16 cellular contexts compared by ENCODE assay signal in genomic region chr22:45998638-45999378, GRCh38. TPM values are rescaled to one million over a fixed set of nuclear protein-coding genes. Genes with fewer than 3 reads are reported as not detected.
DNase-seq lines count a peak whose midpoint lies in the region; ATAC-seq and TF ChIP-seq lines count a peak whose summit lies in the region.
"Had no signal": no experiment of that assay in that cellular context is flagged by ENCODE, and none has a peak within 500 bp of the region (broad histone marks: within the 10 kb centered on the region; RNA-seq: fewer than 3 reads in every experiment).

No MANE protein-coding gene starts in this region.

- H3K27me3 ChIP-seq in SK-N-SH (ENCODE audit: insufficient read depth), result no peaks in the 10 kb centered on the region
- H3K27me3 ChIP-seq in thyroid gland, result no peaks in the 10 kb centered on the region
- H3K27me3 ChIP-seq in hepatocyte, result no peaks in the 10 kb centered on the region

- no peak overlapping the region for H3K4me3 Mint-ChIP-seq in mesothelial cell of epicardium
- H3K4me3 Mint-ChIP-seq: activated T-cell treated with anti-CD3 and anti-CD28 coated beads, Interleukin-2, amount 50 U/mL, for 24 hours; natural killer cell treated with Interleukin-12 subunit alpha and Interleukin-12 subunit beta and Interleukin-15 and Interleukin-18, amount 100 ng/mL, for 72 hours had no signal

- TF ChIP-seq EP300 in SK-N-SH (IDR thresholded peaks at IDR 0.05; ENCODE audit: borderline replicate concordance in 1 of 2, low read depth in 1 of 2, low read length in 1 of 2), result no peak

- 94% methylated on average over 13 of the region's 13 CpGs for WGBS in SK-N-SH (ENCODE audit: low lambda C conversion rate)
- WGBS in thyroid gland, 2 donors, result 75 to 87% methylated on average over 13 of the region's 13 CpGs
- WGBS in hepatocyte (ENCODE audit: low lambda C conversion rate, missing lambda C conversion rate), result 80% methylated on average over 12 of the region's 13 CpGs

- H3K9me2 ChIP-seq in SK-N-SH (no peaks in the 10 kb centered on the region), hepatocyte (replicated peaks; ENCODE audit: insufficient read depth) (no peaks in the 10 kb centered on the region)

- no peaks in the 10 kb centered on the region for H3K27me3 Mint-ChIP-seq in mesothelial cell of epicardium (ENCODE audit: low read depth)
- H3K27me3 Mint-ChIP-seq: natural killer cell treated with Interleukin-12 subunit alpha and Interleukin-12 subunit beta and Interleukin-15 and Interleukin-18, amount 100 ng/mL, for 72 hours had no signal

- H3K36me3 Mint-ChIP-seq in mesothelial cell of epicardium, result no peaks in the 10 kb centered on the region
- H3K36me3 Mint-ChIP-seq: natural killer cell treated with Interleukin-12 subunit alpha and Interleukin-12 subunit beta and Interleukin-15 and Interleukin-18, amount 100 ng/mL, for 72 hours had no signal

- intact Hi-C loops in thyroid gland (cut with DNase I), result loop anchor here (2.0 kb wide), 1 partner anchor 306 kb away; no protein-coding TSS in a partner anchor

- DNase-seq in SK-N-SH (no peak), caudate nucleus (lab: John Stamatoyannopoulos, UW) (no peak), mesothelial cell of epicardium (ENCODE audit: low spot score in 2 of 2, unreplicated experiment in 2 of 2) (no peak), thyroid gland (no peak), hepatocyte (ENCODE audit: low spot score) (no peak), cerebellum (ENCODE audit: low spot score) (no peak), superior temporal gyrus (ENCODE audit: extremely low spot score) (no peak)
- DNase-seq: activated CD4-positive, alpha-beta T cell treated with anti-CD3 and anti-CD28 coated beads for 1 hour; activated T-cell treated with anti-CD3 and anti-CD28 coated beads, Interleukin-2, amount 50 U/mL, for 24 hours; islet precursor cell had no signal

- TF ChIP-seq RAD21 in SK-N-SH (IDR thresholded peaks at IDR 0.05; ENCODE audit: low read length), result no peak

- H3K9me3 ChIP-seq in SK-N-SH, result no peaks in the 10 kb centered on the region
- no peaks in the 10 kb centered on the region for H3K9me3 ChIP-seq in thyroid gland
- H3K9me3 ChIP-seq in hepatocyte (ENCODE audit: low read depth), result no peaks in the 10 kb centered on the region
- H3K9me3 ChIP-seq: A549, HAP-1, thoracic aorta had no signal

- H3K4me2 ChIP-seq in SK-N-SH (no peak overlapping the region), hepatocyte (no peak overlapping the region)
- H3K4me2 ChIP-seq: A549 had no signal

- peaks cover 11% of the 10 kb centered on the region for H3F3A ChIP-seq in SK-N-SH (replicated peaks; ENCODE audit: insufficient read depth)

- H3K4me3 ChIP-seq in SK-N-SH (ENCODE audit: low read depth in 2 of 2, low read length in 1 of 2) (no peak overlapping the region), thyroid gland (replicated peaks in 1 of 3) (no peak overlapping the region), hepatocyte (no peak overlapping the region)
- H3K4me3 ChIP-seq: A549, HAP-1, thoracic aorta had no signal

- H4K20me1 ChIP-seq in SK-N-SH (ENCODE audit: insufficient read depth), result no peaks in the 10 kb centered on the region
- no peaks in the 10 kb centered on the region for H4K20me1 ChIP-seq in hepatocyte (ENCODE audit: insufficient read depth, poor library complexity, severe bottlenecking)

- peaks cover 40 to 74% of the 10 kb centered on the region in 2 experiments for H3K4me1 ChIP-seq in SK-N-SH (ENCODE audit: control insufficient read depth in 1 of 2, insufficient read depth in 2 of 2, low read depth in 1 of 2, low read length in 1 of 2)
- H3K4me1 ChIP-seq in thyroid gland, result peaks cover 49 to 86% of the 10 kb centered on the region in 2 donors
- H3K4me1 ChIP-seq in hepatocyte (ENCODE audit: insufficient read depth), result peaks cover 5% of the 10 kb centered on the region

- no peak for TF ChIP-seq POLR2A in thyroid gland (IDR thresholded peaks at IDR 0.05)

- no peak for ATAC-seq in SK-N-SH treated with all-trans-retinoic acid at 6 μM for 48 hours
- ATAC-seq: A549; natural killer cell treated with Interleukin-12 subunit alpha and Interleukin-12 subunit beta and Interleukin-15 and Interleukin-18, amount 100 ng/mL, for 72 hours had no signal

- peak overlapping the region; percentile 96 to 97; a peak in 3 of 4 replicates for H3K27ac ChIP-seq in SK-N-SH (ENCODE audit: low read depth in 2 of 2, low read length in 1 of 2)
- H3K27ac ChIP-seq in caudate nucleus (ENCODE audit: low read depth, low read length), result peak overlapping the region; percentile 70
- peak overlapping the region; percentile 76 to 84 (median 83) for H3K27ac ChIP-seq in thyroid gland
- no peak overlapping the region for H3K27ac ChIP-seq in hepatocyte
- H3K27ac ChIP-seq: A549 had no signal

- peak overlapping the region; percentile 9 for H3K27ac Mint-ChIP-seq in mesothelial cell of epicardium
- H3K27ac Mint-ChIP-seq: activated T-cell treated with anti-CD3 and anti-CD28 coated beads, Interleukin-2, amount 50 U/mL, for 24 hours; natural killer cell treated with Interleukin-12 subunit alpha and Interleukin-12 subunit beta and Interleukin-15 and Interleukin-18, amount 100 ng/mL, for 72 hours had no signal

- no peaks in the 10 kb centered on the region for H3K36me3 ChIP-seq in SK-N-SH (replicated peaks in 1 of 2; ENCODE audit: control insufficient read depth in 1 of 2, insufficient read depth in 2 of 2, low read length in 1 of 2)
- H3K36me3 ChIP-seq in thyroid gland, result no peaks in the 10 kb centered on the region
- no peaks in the 10 kb centered on the region for H3K36me3 ChIP-seq in hepatocyte (replicated peaks; ENCODE audit: insufficient read depth, low read depth)
- H3K36me3 ChIP-seq: HAP-1, thoracic aorta had no signal

- no peak overlapping the region for H3K9ac ChIP-seq in SK-N-SH

- no peaks in the 10 kb centered on the region for H3K9me3 Mint-ChIP-seq in mesothelial cell of epicardium
- H3K9me3 Mint-ChIP-seq: activated T-cell treated with anti-CD3 and anti-CD28 coated beads, Interleukin-2, amount 50 U/mL, for 24 hours had no signal

- POLR2A ChIA-PET in SK-N-SH (lab: Yijun Ruan, JAX), result interaction anchor here (1.2 to 2.7 kb wide), 4 partner anchors 7 to 80 kb away, joined by 5 to 13 read pairs (median 8); no protein-coding TSS in a partner anchor

- CTCF ChIA-PET in SK-N-SH (lab: Yijun Ruan, JAX), result interaction anchor here (1.2 to 6.5 kb wide), 7 partner anchors 8 to 354 kb away, joined by 3 to 108 read pairs (median 10); no protein-coding TSS in a partner anchor

- TF ChIP-seq CTCF in SK-N-SH (IDR thresholded peaks at IDR 0.05), result no peak
- no peak for TF ChIP-seq CTCF in mesothelial cell of epicardium (IDR thresholded peaks at IDR 0.05; ENCODE audit: unreplicated experiment)
- no peak for TF ChIP-seq CTCF in thyroid gland (IDR thresholded peaks at IDR 0.05)
- no peak for TF ChIP-seq CTCF in hepatocyte (IDR thresholded peaks at IDR 0.05; ENCODE audit: poor library complexity)

- H3K4me1 Mint-ChIP-seq in mesothelial cell of epicardium, result peaks cover 4% of the 10 kb centered on the region

- H3K79me2 ChIP-seq in SK-N-SH (ENCODE audit: insufficient read depth), result peaks cover 30% of the 10 kb centered on the region
- H3K79me2 ChIP-seq in hepatocyte, result no peaks in the 10 kb centered on the region

- no peak overlapping the region for H2AFZ ChIP-seq in SK-N-SH (ENCODE audit: low read depth)
- H2AFZ ChIP-seq in hepatocyte, result no peak overlapping the region

TF ChIP-seq in SK-N-SH, 30 proteins besides CTCF, POLR2A, EP300 and RAD21 (continues in another document):
- TF ChIP-seq GATA2 (CRISPR knock-in tag; IDR thresholded peaks at IDR 0.05) (no peak), NRF1 (IDR thresholded peaks at IDR 0.05; ENCODE audit: low read depth, low read length) (no peak)
- TF ChIP-seq, protein P1, sequence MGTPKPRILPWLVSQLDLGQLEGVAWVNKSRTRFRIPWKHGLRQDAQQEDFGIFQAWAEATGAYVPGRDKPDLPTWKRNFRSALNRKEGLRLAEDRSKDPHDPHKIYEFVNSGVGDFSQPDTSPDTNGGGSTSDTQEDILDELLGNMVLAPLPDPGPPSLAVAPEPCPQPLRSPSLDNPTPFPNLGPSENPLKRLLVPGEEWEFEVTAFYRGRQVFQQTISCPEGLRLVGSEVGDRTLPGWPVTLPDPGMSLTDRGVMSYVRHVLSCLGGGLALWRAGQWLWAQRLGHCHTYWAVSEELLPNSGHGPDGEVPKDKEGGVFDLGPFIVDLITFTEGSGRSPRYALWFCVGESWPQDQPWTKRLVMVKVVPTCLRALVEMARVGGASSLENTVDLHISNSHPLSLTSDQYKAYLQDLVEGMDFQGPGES (IDR thresholded peaks at IDR 0.05; ENCODE audit: low read depth, low read length), result no peak

TF ChIP-seq in SK-N-SH treated with all-trans-retinoic acid at 6 μM for 48 hours, 23 proteins besides CTCF, POLR2A, EP300 and RAD21:
- TF ChIP-seq ZNF70 (CRISPR knock-in tag; IDR thresholded peaks at IDR 0.05) (no peak), RARB (CRISPR knock-in tag; IDR thresholded peaks at IDR 0.05) (no peak), ZNF8 (CRISPR knock-in tag; IDR thresholded peaks at IDR 0.05) (no peak), ARNTL (CRISPR knock-in tag; IDR thresholded peaks at IDR 0.05; ENCODE audit: borderline replicate concordance, low read depth) (no peak), ISL1 (CRISPR knock-in tag; IDR thresholded peaks at IDR 0.05) (no peak), SNAI2 (CRISPR knock-in tag; IDR thresholded peaks at IDR 0.05) (no peak), ESRRG (CRISPR knock-in tag; IDR thresholded peaks at IDR 0.05) (no peak), BACH2 (CRISPR knock-in tag; IDR thresholded peaks at IDR 0.05; ENCODE audit: borderline replicate concordance) (no peak), ZNF565 (CRISPR knock-in tag; conservative IDR thresholded peaks at IDR 0.05; ENCODE audit: low read depth) (no peak)

RNA-seq across cellular contexts. Expression of gene WNT7B, which starts 21.8 kb away (rescaled TPM):
- polyA plus RNA-seq in SK-N-SH (2012; rRNA removed) (0.13 TPM in 1 of 2 replicates, not detected in the other), hepatocyte (1.9 and 2.0 TPM in 2 replicates)
- 0.01 and 0.20 TPM in 2 replicates for polyA plus RNA-seq in SK-N-SH (2012; cell fraction: cytosol; rRNA removed)
- 0.08 TPM in 2 replicates for polyA plus RNA-seq in SK-N-SH (2012; cell fraction: nucleus; rRNA removed)
- total RNA-seq in mesothelial cell of epicardium (11.2 to 12.2 TPM (median 12.0 TPM) in 3 replicates), thyroid gland (1 to 10 TPM in 2 of 4 donors, under 1 TPM in 1, not detected in 1; 0.83 to 4.3 (median 2.5) TPM), hepatocyte (2.4 and 2.9 TPM in 2 replicates), cerebellum (39.7 TPM)
- total RNA-seq: LHCN-M2; natural killer cell treated with Interleukin-12 subunit alpha and Interleukin-12 subunit beta and Interleukin-15 and Interleukin-18, amount 100 ng/mL, for 72 hours; thoracic aorta had no signal
